8 cellular contexts compared by ENCODE assay signal in the genomic region with DNA sequence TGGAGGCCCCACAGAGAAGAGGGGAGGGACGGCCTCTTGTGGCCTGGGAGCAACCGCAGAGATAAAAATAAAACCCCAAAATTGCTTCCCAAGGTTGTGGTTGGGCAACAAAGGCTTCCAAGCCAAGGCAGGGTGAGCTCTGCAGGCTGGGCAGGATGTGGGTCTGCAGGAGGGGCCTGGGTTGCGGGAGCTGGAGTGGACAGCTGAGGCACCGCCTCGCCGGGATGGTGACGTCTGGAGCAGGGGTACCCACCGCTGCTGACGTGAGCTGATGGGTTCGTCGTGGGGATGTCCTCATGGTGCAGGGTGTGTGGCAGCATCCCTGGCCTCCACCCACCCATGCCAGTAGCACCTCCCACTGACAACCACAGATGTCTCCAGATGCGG. TPM values are rescaled to one million over a fixed set of nuclear protein-coding genes. Genes with fewer than 3 reads are reported as not detected.
DNase-seq lines count a peak whose midpoint lies in the region; ATAC-seq and TF ChIP-seq lines count a peak whose summit lies in the region.

No MANE protein-coding gene starts in this region.

- no peak overlapping the region for H3K27ac ChIP-seq in DND-41 (ENCODE audit: low read length)
- H3K27ac ChIP-seq in smooth muscle cell (ENCODE audit: low read depth): no peak overlapping the region

- no peak for TF ChIP-seq CTCF in DND-41 (IDR thresholded peaks at IDR 0.05; ENCODE audit: borderline replicate concordance, extremely low read depth, low read length, poor library complexity, severe bottlenecking)
- TF ChIP-seq CTCF in activated CD8-positive, alpha-beta T cell treated with anti-CD3 and anti-CD28 coated beads for 36 hours (IDR thresholded peaks at IDR 0.05): no peak
- TF ChIP-seq CTCF in smooth muscle cell (IDR thresholded peaks at IDR 0.05; ENCODE audit: borderline replicate concordance, insufficient read depth, poor library complexity, severe bottlenecking): no peak

- H3K4me1 Mint-ChIP-seq in activated CD8-positive, alpha-beta T cell treated with anti-CD3 and anti-CD28 coated beads for 36 hours (ENCODE audit: low read depth): peaks cover 28% of the 10 kb centered on the region
- peaks cover 12 to 32% of the 10 kb centered on the region in 2 donors for H3K4me1 Mint-ChIP-seq in immature natural killer cell

- H3K27me3 Mint-ChIP-seq in activated CD8-positive, alpha-beta T cell treated with anti-CD3 and anti-CD28 coated beads for 36 hours: no peaks in the 10 kb centered on the region
- H3K27me3 Mint-ChIP-seq in immature natural killer cell (ENCODE audit: low read depth in 3 of 3): peaks cover 4 to 11% (median 6%) of the 10 kb centered on the region in 3 donors

- peaks cover 29% of the 10 kb centered on the region for H3K79me2 ChIP-seq in DND-41 (ENCODE audit: insufficient read depth, low read length)
- peaks cover 29% of the 10 kb centered on the region for H3K79me2 ChIP-seq in smooth muscle cell (ENCODE audit: low read depth)

- H3K27me3 ChIP-seq in DND-41 (ENCODE audit: insufficient read depth, low read length, poor library complexity): no peaks in the 10 kb centered on the region
- no peaks in the 10 kb centered on the region for H3K27me3 ChIP-seq in smooth muscle cell (ENCODE audit: low read depth)

- peaks cover 39% of the 10 kb centered on the region for H3K4me1 ChIP-seq in DND-41 (ENCODE audit: insufficient read depth, low read length)
- H3K4me1 ChIP-seq in smooth muscle cell (ENCODE audit: low read depth): peaks cover 12% of the 10 kb centered on the region

- CTCF ChIA-PET in activated CD8-positive, alpha-beta T cell treated with anti-CD3 and anti-CD28 coated beads for 36 hours (lab: Charles Lee): interaction anchor here (0.6 to 5.3 kb wide), 24 partner anchors 12 to 387 kb away, joined by 3 to 40 read pairs (median 4); partner anchors contain the start of gene CCNL2

- H3K4me3 Mint-ChIP-seq in activated CD8-positive, alpha-beta T cell treated with anti-CD3 and anti-CD28 coated beads for 36 hours: no peak overlapping the region
- H3K4me3 Mint-ChIP-seq in immature natural killer cell: peak overlapping the region; percentile 14 to 52 (median 21)

- H2AFZ ChIP-seq in DND-41 (ENCODE audit: low read depth, low read length): no peak overlapping the region
- H2AFZ ChIP-seq in smooth muscle cell (ENCODE audit: low read depth): no peak overlapping the region

- H3K4me2 ChIP-seq in DND-41 (ENCODE audit: insufficient read depth, low read length) (peak overlapping the region; percentile 50; the same call in 1 of the 2 replicates), smooth muscle cell (no peak overlapping the region)

- intact Hi-C loops in activated CD8-positive, alpha-beta T cell treated with anti-CD3 and anti-CD28 coated beads for 36 hours (cut with micrococcal nuclease): no loop called here

- peaks cover 9% of the 10 kb centered on the region for H3K36me3 Mint-ChIP-seq in activated CD8-positive, alpha-beta T cell treated with anti-CD3 and anti-CD28 coated beads for 36 hours (ENCODE audit: low read depth)
- no peaks in the 10 kb centered on the region for H3K36me3 Mint-ChIP-seq in immature natural killer cell

- H3K36me3 ChIP-seq in DND-41 (ENCODE audit: insufficient read depth, low read length) (peaks cover 28% of the 10 kb centered on the region), smooth muscle cell (ENCODE audit: low read depth) (no peaks in the 10 kb centered on the region)

- H3K27ac Mint-ChIP-seq in activated CD8-positive, alpha-beta T cell treated with anti-CD3 and anti-CD28 coated beads for 36 hours: no peak overlapping the region
- peak overlapping the region in 5 of 6 donors; percentile 45 to 71 (median 62) for H3K27ac Mint-ChIP-seq in immature natural killer cell

- no peak overlapping the region for H3K9ac ChIP-seq in DND-41 (ENCODE audit: low read depth, low read length)
- no peak overlapping the region for H3K9ac ChIP-seq in smooth muscle cell (ENCODE audit: low read depth)

- DNase-seq in DND-41 (peak; percentile 76), NOMO-1 (lab: John Stamatoyannopoulos, UW; ENCODE audit: unreplicated experiment in 2 of 2) (peak; percentile 87 to 88), immature natural killer cell (peak; percentile 83), iPS-NIHi7 (ENCODE audit: extremely low spot score) (no peak), smooth muscle cell (lab: John Stamatoyannopoulos, UW; ENCODE audit: unreplicated experiment) (no peak)
- peak; percentile 71 for DNase-seq in activated CD8-positive, alpha-beta T cell treated with anti-CD3 and anti-CD28 coated beads for 36 hours

- no peaks in the 10 kb centered on the region for H3K9me3 Mint-ChIP-seq in activated CD8-positive, alpha-beta T cell treated with anti-CD3 and anti-CD28 coated beads for 36 hours
- H3K9me3 Mint-ChIP-seq in immature natural killer cell: no peaks in the 10 kb centered on the region

- H3F3A ChIP-seq in smooth muscle cell (ENCODE audit: low read depth): peaks cover 6% of the 10 kb centered on the region

- ATAC-seq in DND-41 (ENCODE audit: insufficient read depth, low read depth): peak; percentile 15
- peak; percentile 9 for ATAC-seq in activated CD8-positive, alpha-beta T cell treated with anti-CD3 and anti-CD28 coated beads for 36 hours
- no peak for ATAC-seq in GM18519 (IDR thresholded peaks at IDR 0.05; ENCODE audit: low FRiP score, unreplicated experiment)
- no peak for ATAC-seq in HG03159 (IDR thresholded peaks at IDR 0.05; ENCODE audit: unreplicated experiment)

- peaks cover 10% of the 10 kb centered on the region for H3K9me3 ChIP-seq in DND-41 (ENCODE audit: insufficient read depth, low read length, severe bottlenecking)
- H3K9me3 ChIP-seq in smooth muscle cell (replicated peaks; ENCODE audit: low read depth): no peaks in the 10 kb centered on the region

- 96% methylated on average over 12 of the region's 12 CpGs for WGBS in smooth muscle cell (ENCODE audit: low lambda C conversion rate)

- POLR2A ChIA-PET in activated CD8-positive, alpha-beta T cell treated with anti-CD3 and anti-CD28 coated beads for 36 hours (lab: Charles Lee): interaction anchor here (1.0 to 2.0 kb wide), 12 partner anchors 13 to 593 kb away, joined by 3 to 11 read pairs (median 4); partner anchors contain the start of genes MRPL20 and MXRA8

- no peak overlapping the region for H3K4me3 ChIP-seq in DND-41 (ENCODE audit: low read depth in 1 of 2, low read length in 2 of 2)
- H3K4me3 ChIP-seq in smooth muscle cell: no peak overlapping the region

- H4K20me1 ChIP-seq in DND-41 (ENCODE audit: insufficient read depth, low read length) (peaks cover 29% of the 10 kb centered on the region), smooth muscle cell (ENCODE audit: low read depth) (no peaks in the 10 kb centered on the region)

RNA-seq across cellular contexts. Expression of gene AURKAIP1, which starts 3.7 kb away (rescaled TPM):
- 100 to 1,000 TPM; 127 TPM for total RNA-seq in activated CD8-positive, alpha-beta T cell treated with anti-CD3 and anti-CD28 coated beads for 36 hours
- polyA plus RNA-seq in immature natural killer cell (100 to 1,000 TPM; 168 to 216 (median 190) TPM), smooth muscle cell (214 and 245 TPM in 2 replicates)
- 60.1 and 81.8 TPM in 2 replicates for total RNA-seq in smooth muscle cell

RNA-seq across cellular contexts. Expression of gene MXRA8, which starts 13.0 kb away (rescaled TPM):
- under 1 TPM; 0.92 to 0.98 TPM for total RNA-seq in activated CD8-positive, alpha-beta T cell treated with anti-CD3 and anti-CD28 coated beads for 36 hours
- polyA plus RNA-seq in immature natural killer cell (not detected), smooth muscle cell (473 and 597 TPM in 2 replicates)
- 240 and 266 TPM in 2 replicates for total RNA-seq in smooth muscle cell

RNA-seq across cellular contexts. Expression of gene DVL1, which starts 22.1 kb away (rescaled TPM):
- total RNA-seq in activated CD8-positive, alpha-beta T cell treated with anti-CD3 and anti-CD28 coated beads for 36 hours: 10 to 100 TPM; 37.2 to 39.2 TPM
- polyA plus RNA-seq in immature natural killer cell (1 to 10 TPM in 2 of 3 donors, under 1 TPM in 1; 0.78 to 1.5 (median 1.4) TPM), smooth muscle cell (28.7 and 43.5 TPM in 2 replicates)
- total RNA-seq in smooth muscle cell: 28.5 and 37.8 TPM in 2 replicates

RNA-seq across cellular contexts. Expression of gene CCNL2, which starts 27.8 kb away (rescaled TPM):
- 10 to 100 TPM; 86.3 to 92.4 TPM for total RNA-seq in activated CD8-positive, alpha-beta T cell treated with anti-CD3 and anti-CD28 coated beads for 36 hours
- polyA plus RNA-seq in immature natural killer cell (10 to 100 TPM; 16.7 to 34.6 (median 22.0) TPM), smooth muscle cell (144 and 226 TPM in 2 replicates)
- total RNA-seq in smooth muscle cell: 172 and 180 TPM in 2 replicates

RNA-seq across cellular contexts. Expression of gene MRPL20, which starts 35.7 kb away (rescaled TPM):
- 100 to 1,000 TPM; 127 to 129 TPM for total RNA-seq in activated CD8-positive, alpha-beta T cell treated with anti-CD3 and anti-CD28 coated beads for 36 hours
- polyA plus RNA-seq in immature natural killer cell (100 to 1,000 TPM; 167 to 194 (median 182) TPM), smooth muscle cell (147 and 161 TPM in 2 replicates)
- total RNA-seq in smooth muscle cell: 99.0 and 99.6 TPM in 2 replicates

Comparison
In these comparisons a context has a peak if more than half of its experiments do, and no peak if none do; other contexts are left out.
1. ATAC-seq: peak in DND-41 (single experiment) and activated CD8-positive, alpha-beta T cell treated with anti-CD3 and anti-CD28 coated beads for 36 hours (single experiment); none in GM18519 (single experiment) and HG03159 (single experiment).
2. DNase-seq: peak in DND-41 (single experiment), NOMO-1 (2 of 2), activated CD8-positive, alpha-beta T cell treated with anti-CD3 and anti-CD28 coated beads for 36 hours (single experiment) and immature natural killer cell (3 of 3); none in iPS-NIHi7 (single experiment) and smooth muscle cell (single experiment).
3. RNA of gene MXRA8, which starts 13.0 kb away (total RNA-seq): 240 to 266 TPM in smooth muscle cell; 0.92 to 0.98 TPM in activated CD8-positive, alpha-beta T cell treated with anti-CD3 and anti-CD28 coated beads for 36 hours; every median in the first group is over 100 times any median in the second.